ENCODE assay signal across 9 cellular contexts in genomic region chr11:76669901-76670474, GRCh38. TPM values are rescaled to one million over a fixed set of nuclear protein-coding genes. Genes with fewer than 3 reads are reported as not detected.
DNase-seq lines count a peak whose midpoint lies in the region; ATAC-seq lines count a peak whose summit lies in the region.
"Had no signal": no experiment of that assay in that cellular context is flagged by ENCODE, and none has a peak within 500 bp of the region (broad histone marks: within the 10 kb centered on the region; RNA-seq: fewer than 3 reads in every experiment).

No MANE protein-coding gene starts in this region.

- no peak overlapping the region for H3K9ac ChIP-seq in muscle layer of colon (ENCODE audit: low read length)

- no peaks in the 10 kb centered on the region for H3K9me3 Mint-ChIP-seq in IgD-negative memory B cell

- WGBS in ectodermal cell, 2 experiments = 45 to 47% methylated on average over 21 of the region's 21 CpGs

- no peaks in the 10 kb centered on the region for H3K36me3 Mint-ChIP-seq in IgD-negative memory B cell

- H3K27ac Mint-ChIP-seq in IgD-negative memory B cell = peak overlapping the region in 2 of 3 donors; percentile 31 to 64

- H3K4me3 ChIP-seq in ectodermal cell (ENCODE audit: insufficient read depth, low read depth, low read length) (peak overlapping the region; percentile 47), muscle layer of colon (ENCODE audit: low read depth in 1 of 2, low read length in 2 of 2) (peak overlapping the region; percentile 45 to 65)

- H3K4me1 ChIP-seq in ectodermal cell (ENCODE audit: control insufficient read depth, insufficient read depth, low read length) (peaks cover 7% of the 10 kb centered on the region), muscle layer of colon (ENCODE audit: insufficient read depth, low read length) (peaks cover 35% of the 10 kb centered on the region)

- no peaks in the 10 kb centered on the region for H3K9me3 ChIP-seq in ectodermal cell (ENCODE audit: control insufficient read depth, low read length)
- H3K9me3 ChIP-seq in muscle layer of colon (ENCODE audit: low read length) = no peaks in the 10 kb centered on the region
- H3K9me3 ChIP-seq: neutrophil had no signal

- DNase-seq in AG08395 (ENCODE audit: low spot score) (peak; percentile 72), NCI-H187 (lab: John Stamatoyannopoulos, UW) (no peak)
- no peak for DNase-seq in activated CD4-positive, alpha-beta T cell treated with anti-CD3 and anti-CD28 coated beads, Interleukin-2, amount 50 U/mL, for 4 hours
- no peak for DNase-seq in stimulated activated naive CD4-positive, alpha-beta T cell treated with Interleukin-2 at 50 U/mL for 16 hours (lab: John Stamatoyannopoulos, UW)

- peaks cover 58% of the 10 kb centered on the region for H3K27me3 Mint-ChIP-seq in IgD-negative memory B cell

- ATAC-seq in HG03442 (IDR thresholded peaks at IDR 0.05; ENCODE audit: unreplicated experiment) = no peak

- H3K27me3 ChIP-seq in ectodermal cell (ENCODE audit: control insufficient read depth, insufficient read depth, low read length, poor library complexity, severe bottlenecking) (peaks cover 31% of the 10 kb centered on the region), muscle layer of colon (ENCODE audit: control insufficient read depth in 1 of 2, insufficient read depth in 2 of 2, low read length in 2 of 2) (peaks cover 8 to 10% of the 10 kb centered on the region in 2 donors)

- peaks cover 40 to 69% (median 48%) of the 10 kb centered on the region in 3 donors for H3K4me1 Mint-ChIP-seq in IgD-negative memory B cell

- H3K36me3 ChIP-seq in ectodermal cell (ENCODE audit: control insufficient read depth, insufficient read depth, low read length) = no peaks in the 10 kb centered on the region
- H3K36me3 ChIP-seq in muscle layer of colon (ENCODE audit: insufficient read depth, low read length) = no peaks in the 10 kb centered on the region
- H3K36me3 ChIP-seq: neutrophil had no signal

- H3K27ac ChIP-seq in ectodermal cell (ENCODE audit: insufficient read depth, low read depth, low read length, poor library complexity, severe bottlenecking) (no peak overlapping the region), muscle layer of colon (ENCODE audit: low read depth, low read length) (peak overlapping the region; percentile 56)
- H3K27ac ChIP-seq: neutrophil had no signal

- H3K4me3 Mint-ChIP-seq in IgD-negative memory B cell = peak overlapping the region; percentile 45 to 91 (median 70)

RNA-seq across cellular contexts. Expression of gene LRRC32, which starts 0.6 kb away (rescaled TPM):
- polyA plus RNA-seq in IgD-negative memory B cell = not detected
- 1.7 TPM for polyA plus RNA-seq in ectodermal cell (2013, experiment 1 of 4)
- polyA plus RNA-seq in ectodermal cell (2013, experiment 2 of 4) = 1.7 TPM
- polyA plus RNA-seq in ectodermal cell (2013, experiment 3 of 4) = 4.0 TPM
- polyA plus RNA-seq in ectodermal cell (2013, experiment 4 of 4) = 4.5 TPM
